Comparison of ENCODE assay signal across 8 cellular contexts in genomic region chr11:62841361-62842170, GRCh38. TPM values are rescaled to one million over a fixed set of nuclear protein-coding genes. Genes with fewer than 3 reads are reported as not detected.
DNase-seq lines count a peak whose midpoint lies in the region; ATAC-seq and TF ChIP-seq lines count a peak whose summit lies in the region.

No MANE protein-coding gene starts in this region.

- H3K4ac ChIP-seq in H9 (ENCODE audit: low read depth, low read length): no peak overlapping the region; the same call in 1 of the 2 replicates

- peak; percentile 67 for ATAC-seq in thoracic aorta (ENCODE audit: insufficient number of reproducible peaks, low FRiP score, low read depth)

- no peaks in the 10 kb centered on the region for H3K9me3 ChIP-seq in H9 (ENCODE audit: control insufficient read depth, low read depth, low read length)
- no peaks in the 10 kb centered on the region for H3K9me3 ChIP-seq in MG63
- no peaks in the 10 kb centered on the region for H3K9me3 ChIP-seq in thoracic aorta

- peak; percentile 94 for DNase-seq in GDM1 (lab: John Stamatoyannopoulos, UW)
- peak; percentile 93 for DNase-seq in H9
- peak; percentile 86 for DNase-seq in MG63
- DNase-seq in SHP77 treated with DMSO at 0.1 percent for 48 hours (lab: John Stamatoyannopoulos, UW): peak; percentile 100
- DNase-seq in activated naive CD4-positive, alpha-beta T cell (lab: John Stamatoyannopoulos, UW): peak; percentile 49 to 74 (median 62)
- DNase-seq in germinal center (ENCODE audit: low spot score): peak; percentile 95
- peak; percentile 99 for DNase-seq in non-pigmented ciliary epithelial cell (ENCODE audit: low read depth)
- DNase-seq in thoracic aorta (ENCODE audit: low spot score): peak; percentile 69

- no peak overlapping the region for H2BK15ac ChIP-seq in H9 (ENCODE audit: low read depth, low read length)

- peak overlapping the region; percentile 92; the same call in 1 of the 2 replicates for H3K14ac ChIP-seq in H9 (ENCODE audit: insufficient read depth, low read length)

- TF ChIP-seq CTCF in H9 (conservative IDR thresholded peaks at IDR 0.05) (no peak), thoracic aorta (IDR thresholded peaks at IDR 0.05) (no peak)

- no CpG with 5 or more reads among the region's 33 CpGs for WGBS in H9 (ENCODE audit: extremely low coverage, insufficient read length, low lambda C conversion rate)

- no peak overlapping the region for H3T11ph ChIP-seq in H9 (ENCODE audit: low read length)

- H3K27me3 Mint-ChIP-seq in H9 (ENCODE audit: low read depth): no peaks in the 10 kb centered on the region; the same call in 1 of the 2 replicates

- H3K4me3 Mint-ChIP-seq in H9: no peak overlapping the region

- H3K27me3 ChIP-seq in H9 (ENCODE audit: insufficient read depth, low read length) (no peaks in the 10 kb centered on the region), MG63 (no peaks in the 10 kb centered on the region), thoracic aorta (replicated peaks; ENCODE audit: insufficient read depth) (no peaks in the 10 kb centered on the region)

- H3K4me3 ChIP-seq in MG63 (peak overlapping the region; percentile 93), thoracic aorta (peak overlapping the region; percentile 85)

- H2BK12ac ChIP-seq in H9 (ENCODE audit: insufficient read length, low read depth, low read length): no peak overlapping the region

- peak overlapping the region; percentile 74 for H2BK120ac ChIP-seq in H9 (ENCODE audit: low read depth, low read length, poor library complexity, severe bottlenecking)

- no peak overlapping the region for H4K91ac ChIP-seq in H9 (ENCODE audit: insufficient read length, low read depth, low read length)

- H3K27ac Mint-ChIP-seq in H9: no peak overlapping the region

- H2BK20ac ChIP-seq in H9 (ENCODE audit: low read depth, low read length, poor library complexity, severe bottlenecking): no peak overlapping the region

- H3K79me2 ChIP-seq in H9 (ENCODE audit: insufficient read depth, low read length): peaks cover 9% of the 10 kb centered on the region; the same call in 1 of the 2 replicates

- H3K56ac ChIP-seq in H9 (ENCODE audit: insufficient read length, low read depth, low read length): no peak overlapping the region

- H3K36me3 Mint-ChIP-seq in H9 (ENCODE audit: insufficient read depth in 1 of 3, low read depth in 3 of 3): peaks cover 12 to 20% (median 17%) of the 10 kb centered on the region in 3 experiments; a peak in 6 of 7 replicates

- H2BK5ac ChIP-seq in H9 (ENCODE audit: insufficient read length, low read length): no peak overlapping the region

- no peak overlapping the region for H2AFZ ChIP-seq in H9 (ENCODE audit: low read length)

- H3K36me3 ChIP-seq in MG63: peaks cover 10% of the 10 kb centered on the region
- H3K36me3 ChIP-seq in thoracic aorta: no peaks in the 10 kb centered on the region

- peaks cover 0 to 9% of the 10 kb centered on the region in 2 experiments; a peak in 3 of 5 replicates for H3K9me3 Mint-ChIP-seq in H9

- peak overlapping the region; percentile 91 for H3K18ac ChIP-seq in H9 (ENCODE audit: insufficient read length, low read depth, low read length)

- H4K20me1 ChIP-seq in H9 (ENCODE audit: control insufficient read depth, insufficient read depth, insufficient read length): no peaks in the 10 kb centered on the region

- peak overlapping the region; percentile 63 for H3K4me2 ChIP-seq in H9 (ENCODE audit: insufficient read depth, insufficient read length, low read length)

- no peak overlapping the region for H4K8ac ChIP-seq in H9 (replicated peaks; ENCODE audit: insufficient read length, low read depth, low read length)

- peaks cover 11 to 19% of the 10 kb centered on the region in 2 experiments for H3K4me1 Mint-ChIP-seq in H9

- H3K27ac ChIP-seq in H9 (ENCODE audit: insufficient read length, low read depth, low read length) (peak overlapping the region; percentile 80), thoracic aorta (peak overlapping the region; percentile 97 to 100)

- H3K23me2 ChIP-seq in H9 (ENCODE audit: insufficient read length, low read depth, low read length, poor library complexity, severe bottlenecking): peaks cover 18% of the 10 kb centered on the region

- no peak overlapping the region for H3K23ac ChIP-seq in H9 (ENCODE audit: insufficient read length, low read depth, low read length)

- peak overlapping the region; percentile 50 for H3K9ac ChIP-seq in H9 (ENCODE audit: extremely low read depth, insufficient read length, low read length)

- H3K4me1 ChIP-seq in H9 (ENCODE audit: insufficient read depth, low read length) (no peaks in the 10 kb centered on the region), thoracic aorta (ENCODE audit: control insufficient read depth in 1 of 2, low read depth in 2 of 2) (peaks cover 7 to 24% of the 10 kb centered on the region in 2 donors)

- peaks cover 3% of the 10 kb centered on the region for H3K79me1 ChIP-seq in H9 (ENCODE audit: insufficient read depth, low read depth, low read length, poor library complexity, severe bottlenecking)

- H2AK5ac ChIP-seq in H9 (ENCODE audit: insufficient read length, low read length): no peak overlapping the region

- no peak overlapping the region for H4K5ac ChIP-seq in H9 (ENCODE audit: insufficient read length, low read depth, low read length)

RNA-seq across cellular contexts. Expression of gene WDR74, which starts 2.2 kb away (rescaled TPM):
- total RNA-seq in H9 (2021) (121 and 124 TPM in 2 replicates), thoracic aorta (10 to 100 TPM; 19.8 to 55.2 TPM)
- total RNA-seq in MG63 (2014; rRNA removed; shearing (Covaris generic); ENCODE audit: low replicate concordance): 135 and 139 TPM in 2 replicates

RNA-seq across cellular contexts. Expression of gene TEX54, which starts 8.9 kb away (rescaled TPM):
- total RNA-seq in H9 (2021) (0.53 and 1.2 TPM in 2 replicates), thoracic aorta (not detected)
- total RNA-seq in MG63 (2014; rRNA removed; shearing (Covaris generic); ENCODE audit: low replicate concordance): not detected in 2 replicates

RNA-seq across cellular contexts. Expression of gene STX5, which starts 9.7 kb away (rescaled TPM):
- total RNA-seq in H9 (2021) (33.5 and 34.7 TPM in 2 replicates), thoracic aorta (10 to 100 TPM; 32.0 to 46.8 TPM)
- total RNA-seq in MG63 (2014; rRNA removed; shearing (Covaris generic); ENCODE audit: low replicate concordance): 28.0 and 42.3 TPM in 2 replicates

RNA-seq across cellular contexts. Expression of gene NXF1, which starts 36.3 kb away (rescaled TPM):
- 65.5 and 69.0 TPM in 2 replicates for total RNA-seq in H9 (2021)
- total RNA-seq in MG63 (2014; rRNA removed; shearing (Covaris generic); ENCODE audit: low replicate concordance): 5.4 and 15.6 TPM in 2 replicates
- total RNA-seq in thoracic aorta: 100 to 1,000 TPM in 1 of 2 donors, 10 to 100 TPM in 1; 82.9 to 109 TPM

RNA-seq across cellular contexts. Expression of gene SLC3A2, which starts 39.1 kb away (rescaled TPM):
- total RNA-seq in H9 (2021): 289 and 290 TPM in 2 replicates
- 545 and 579 TPM in 2 replicates for total RNA-seq in MG63 (2014; rRNA removed; shearing (Covaris generic); ENCODE audit: low replicate concordance)
- total RNA-seq in thoracic aorta: 100 to 1,000 TPM; 138 to 739 TPM

Comparison
In these comparisons a context has a peak if more than half of its experiments do, and no peak if none do; other contexts are left out.
1. Peak in every context shown above with its lines: DNase-seq, ATAC-seq, H3K4me3 ChIP-seq and H3K27ac ChIP-seq.